Comparison of ENCODE assay signal across 26 cellular contexts in the genomic region with DNA sequence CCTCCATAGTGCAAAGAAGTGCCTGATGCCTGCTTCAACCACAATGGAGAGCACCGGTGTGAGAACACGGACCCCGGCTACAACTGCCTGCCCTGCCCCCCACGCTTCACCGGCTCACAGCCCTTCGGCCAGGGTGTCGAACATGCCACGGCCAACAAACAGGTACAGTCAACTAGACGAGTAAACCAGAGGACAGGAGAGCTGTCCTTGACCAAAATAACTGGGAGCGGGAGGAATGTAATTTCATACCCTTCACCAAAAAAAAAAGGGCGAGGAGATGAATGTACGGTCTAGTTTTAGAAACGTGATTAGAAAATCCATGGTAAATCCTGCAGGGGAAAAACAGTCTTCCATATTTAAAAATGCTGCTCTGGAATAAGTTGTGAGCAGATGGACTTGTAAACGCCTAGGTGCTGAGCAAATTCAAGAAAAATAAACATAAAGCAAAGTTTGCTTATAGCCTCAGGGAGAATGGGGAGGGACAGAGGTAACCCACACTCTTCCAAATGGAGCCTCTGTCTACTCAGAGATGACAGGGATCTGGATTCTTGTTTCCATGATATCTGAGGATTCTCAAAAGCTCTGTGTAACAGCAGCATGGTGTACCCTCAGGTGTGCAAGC. TPM values are rescaled to one million over a fixed set of nuclear protein-coding genes. Genes with fewer than 3 reads are reported as not detected.
DNase-seq lines count a peak whose midpoint lies in the region; ATAC-seq and TF ChIP-seq lines count a peak whose summit lies in the region.
"Had no signal": no experiment of that assay in that cellular context is flagged by ENCODE, and none has a peak within 500 bp of the region (broad histone marks: within the 10 kb centered on the region; RNA-seq: fewer than 3 reads in every experiment).

No MANE protein-coding gene starts in this region.

- no peaks in the 10 kb centered on the region for H3K36me3 Mint-ChIP-seq in activated naive CD8-positive, alpha-beta T cell treated with anti-CD3 and anti-CD28 coated beads for 36 hours

- no peaks in the 10 kb centered on the region; the same call in 1 of the 2 replicates for H3K4me1 ChIP-seq in IMR-90 (ENCODE audit: control insufficient read depth, insufficient read depth, low read length)
- H3K4me1 ChIP-seq: adrenal gland had no signal

- H4K8ac ChIP-seq in IMR-90 (ENCODE audit: low read depth in 2 of 2, low read length in 2 of 2), result no peak overlapping the region

- H3K4me2 ChIP-seq in IMR-90 (ENCODE audit: low read depth, low read length), result no peak overlapping the region; the same call in 1 of the 2 replicates
- H3K4me2 ChIP-seq: BLaER1 treated with 17β-estradiol and CSF1 and Interleukin-3, amounts not matched to agents 10 nM and 100 nM had no signal

- peaks cover 4 to 81% of the 10 kb centered on the region in 2 experiments; a peak in 3 of 4 replicates for H3K79me1 ChIP-seq in IMR-90 (ENCODE audit: low read depth in 1 of 2, low read length in 2 of 2)

- in situ Hi-C loops in IMR-90 (cut with MboI; ENCODE audit: low sequenced_read_pairs), result no loop called here

- H3K27me3 ChIP-seq in IMR-90 (ENCODE audit: control insufficient read depth, insufficient read depth, low read length), result no peaks in the 10 kb centered on the region
- H3K27me3 ChIP-seq: adrenal gland; BLaER1 treated with 17β-estradiol and CSF1 and Interleukin-3, amounts not matched to agents 10 nM and 100 nM; spleen had no signal

- H3K4ac ChIP-seq in IMR-90 (ENCODE audit: low read depth, low read length), result no peak overlapping the region

- H2BK5ac ChIP-seq in IMR-90 (ENCODE audit: low read depth, low read length, poor library complexity, severe bottlenecking), result no peak overlapping the region

- H3K9me3 ChIP-seq in IMR-90 (ENCODE audit: control insufficient read depth, insufficient read depth, low read length), result no peaks in the 10 kb centered on the region
- H3K9me3 ChIP-seq: adrenal gland; BLaER1 treated with 17β-estradiol and CSF1 and Interleukin-3, amounts not matched to agents 10 nM and 100 nM; spleen had no signal

- TF ChIP-seq POLR2A in IMR-90 (IDR thresholded peaks at IDR 0.05; ENCODE audit: low read depth, low read length), result no peak

- no peak for TF ChIP-seq CTCF in IMR-90 (conservative IDR thresholded peaks at IDR 0.05; ENCODE audit: low read depth, low read length)

- DNase-seq in IMR-90 (no peak), dermis blood vessel endothelial cell (peak; percentile 63), kidney tubule cell (ENCODE audit: low spot score) (peak; percentile 30), NCI-H524 (lab: John Stamatoyannopoulos, UW) (no peak), HuH-7.5 (ENCODE audit: low spot score) (no peak)
- no peak for DNase-seq in activated naive CD8-positive, alpha-beta T cell treated with anti-CD3 and anti-CD28 coated beads for 36 hours
- DNase-seq: activated CD4-positive, alpha-beta T cell treated with anti-CD3 and anti-CD28 coated beads, Interleukin-2, amount 50 U/mL, for 4 hours; activated gamma-delta T cell; adrenal gland; erythroblast; glutamatergic neuron; left colon; midbrain; MM.1S; NCI-H146; NCI-H2171 treated with DMSO at 0.1 percent for 48 hours; OCI-M1; spleen; stimulated activated CD4-positive, alpha-beta T cell treated with anti-CD3 and anti-CD28 coated beads, Interleukin-4, amount 100 ng/mL, for 4 hours; stimulated activated naive CD8-positive, alpha-beta T cell treated with anti-CD3 and anti-CD28 coated beads, Interleukin-15, amount 100 ng/mL, for 72 hours had no signal

- H3K9me1 ChIP-seq in IMR-90 (ENCODE audit: insufficient read depth, low read length), result peaks cover 16% of the 10 kb centered on the region

- H3K9me3 Mint-ChIP-seq in activated naive CD8-positive, alpha-beta T cell treated with anti-CD3 and anti-CD28 coated beads for 36 hours, result no peaks in the 10 kb centered on the region
- H3K9me3 Mint-ChIP-seq: dendritic cell treated with granulocyte-macrophage colony-stimulating factor and Interleukin-4, amounts not matched to agents 40 ng/mL and 50 ng/mL, for 4 days; neural crest cell; stimulated activated naive CD8-positive, alpha-beta T cell treated with anti-CD3 and anti-CD28 coated beads, Interleukin-15, amount 100 ng/mL, for 72 hours; T-helper 1 cell treated with Interleukin-12 subunit alpha and Interleukin-12 subunit beta and Interleukin-4 antibody, amounts not matched to agents 30 μg/mL and 1 μg/mL, for 36 hours; type B pancreatic cell had no signal

- no peak overlapping the region for H3K27ac ChIP-seq in IMR-90 (ENCODE audit: insufficient read depth, low read length)
- H3K27ac ChIP-seq: adrenal gland; BLaER1 treated with 17β-estradiol and CSF1 and Interleukin-3, amounts not matched to agents 10 nM and 100 nM; spleen had no signal

- WGBS in IMR-90 (ENCODE audit: extremely low coverage in 2 of 2, insufficient read length in 1 of 2), 2 experiments, result 86% methylated on average over 1 of the region's 14 CpGs; no CpG with 5 or more reads in 1 of the 2 experiments

- no peak for TF ChIP-seq RAD21 in IMR-90 (IDR thresholded peaks at IDR 0.05; ENCODE audit: low read length)

- dilution Hi-C loops in IMR-90 (cut with HindIII; ENCODE audit: low sequenced_read_pairs, unreplicated experiment), result no loop called here

- no peak overlapping the region; the same call in 1 of the 2 replicates for H3K23ac ChIP-seq in IMR-90 (ENCODE audit: low read depth, low read length)

- no peak overlapping the region for H3K4me3 Mint-ChIP-seq in activated naive CD8-positive, alpha-beta T cell treated with anti-CD3 and anti-CD28 coated beads for 36 hours
- H3K4me3 Mint-ChIP-seq: dendritic cell treated with granulocyte-macrophage colony-stimulating factor and Interleukin-4, amounts not matched to agents 40 ng/mL and 50 ng/mL, for 4 days; neural crest cell; stimulated activated naive CD8-positive, alpha-beta T cell treated with anti-CD3 and anti-CD28 coated beads, Interleukin-15, amount 100 ng/mL, for 72 hours; T-helper 1 cell treated with Interleukin-12 subunit alpha and Interleukin-12 subunit beta and Interleukin-4 antibody, amounts not matched to agents 30 μg/mL and 1 μg/mL, for 36 hours; type B pancreatic cell had no signal

- no TSS peak for BruUV-seq in IMR-90 (replicated peaks; lab: Mats Ljungman, UMichigan)

- H4K5ac ChIP-seq in IMR-90 (ENCODE audit: low read depth, low read length), result no peak overlapping the region

- no peak overlapping the region for H3K14ac ChIP-seq in IMR-90 (replicated peaks; ENCODE audit: low read depth, low read length)

- peak overlapping the region; percentile 11 for H2AK9ac ChIP-seq in IMR-90 (replicated peaks; ENCODE audit: low read depth, low read length, poor library complexity)

- intact Hi-C loops in IMR-90 (cut with micrococcal nuclease), result no loop called here

- CTCF ChIA-PET in IMR-90 (lab: Yijun Ruan, JAX), result no interaction called here

- no peak overlapping the region for H3K56ac ChIP-seq in IMR-90 (ENCODE audit: extremely low read depth, insufficient read depth, low read length)

- no peak overlapping the region for H2BK120ac ChIP-seq in IMR-90 (ENCODE audit: low read depth, low read length)

- ATAC-seq in IMR-90 (ENCODE audit: low read depth) (no peak), SK-N-SH treated with all-trans-retinoic acid at 6 μM for 48 hours (no peak)
- ATAC-seq: left colon; stimulated activated naive CD8-positive, alpha-beta T cell treated with anti-CD3 and anti-CD28 coated beads, Interleukin-15, amount 100 ng/mL, for 72 hours had no signal

- H3K18ac ChIP-seq in IMR-90 (ENCODE audit: low read depth, low read length), result no peak overlapping the region

- no peak overlapping the region for H3K9ac ChIP-seq in IMR-90 (ENCODE audit: low read depth, low read length)
- H3K9ac ChIP-seq: BLaER1 treated with 17β-estradiol and CSF1 and Interleukin-3, amounts not matched to agents 10 nM and 100 nM had no signal

- peaks cover 99% of the 10 kb centered on the region for H4K20me1 ChIP-seq in IMR-90 (ENCODE audit: insufficient read depth, low read length)

- no peak overlapping the region for H4K91ac ChIP-seq in IMR-90 (ENCODE audit: insufficient read depth, low read depth, low read length)

- H3K4me1 Mint-ChIP-seq in activated naive CD8-positive, alpha-beta T cell treated with anti-CD3 and anti-CD28 coated beads for 36 hours, result peaks cover 4% of the 10 kb centered on the region

- peaks cover 78% of the 10 kb centered on the region for H3K36me3 ChIP-seq in IMR-90 (ENCODE audit: control insufficient read depth, insufficient read depth, low read length)

- no peak overlapping the region for H2BK20ac ChIP-seq in IMR-90 (ENCODE audit: low read depth, low read length)

- no peak overlapping the region for H3K27ac Mint-ChIP-seq in activated naive CD8-positive, alpha-beta T cell treated with anti-CD3 and anti-CD28 coated beads for 36 hours
- H3K27ac Mint-ChIP-seq: dendritic cell treated with granulocyte-macrophage colony-stimulating factor and Interleukin-4, amounts not matched to agents 40 ng/mL and 50 ng/mL, for 4 days; stimulated activated naive CD8-positive, alpha-beta T cell treated with anti-CD3 and anti-CD28 coated beads, Interleukin-15, amount 100 ng/mL, for 72 hours; T-helper 1 cell treated with Interleukin-12 subunit alpha and Interleukin-12 subunit beta and Interleukin-4 antibody, amounts not matched to agents 30 μg/mL and 1 μg/mL, for 36 hours; type B pancreatic cell had no signal

- POLR2A ChIA-PET in IMR-90 (lab: Charles Lee; ENCODE audit: unreplicated experiment), result interaction anchor here (0.6 kb wide), 3 partner anchors 78 to 454 kb away, joined by 3 to 4 read pairs (median 4); no protein-coding TSS in a partner anchor

- H3K4me3 ChIP-seq in IMR-90 (ENCODE audit: insufficient read depth, low read depth, low read length), result no peak overlapping the region
- H3K4me3 ChIP-seq: adrenal gland; BLaER1 treated with 17β-estradiol and CSF1 and Interleukin-3, amounts not matched to agents 10 nM and 100 nM; spleen had no signal

- no peaks in the 10 kb centered on the region for H3K27me3 Mint-ChIP-seq in activated naive CD8-positive, alpha-beta T cell treated with anti-CD3 and anti-CD28 coated beads for 36 hours
- H3K27me3 Mint-ChIP-seq: type B pancreatic cell had no signal

- H2AFZ ChIP-seq in IMR-90 (replicated peaks; ENCODE audit: low read length, poor library complexity), result peak overlapping the region; percentile 17

- H2BK15ac ChIP-seq in IMR-90 (ENCODE audit: low read depth, low read length), result no peak overlapping the region

- H2AK5ac ChIP-seq in IMR-90 (ENCODE audit: low read depth, low read length), result no peak overlapping the region

TF ChIP-seq in SK-N-SH treated with all-trans-retinoic acid at 6 μM for 48 hours, 23 proteins besides CTCF, POLR2A, EP300 and RAD21 (continues in another document):
- no peak for TF ChIP-seq BACH2 (CRISPR knock-in tag; IDR thresholded peaks at IDR 0.05; ENCODE audit: borderline replicate concordance)
- no peak for TF ChIP-seq GLIS3 (CRISPR knock-in tag; IDR thresholded peaks at IDR 0.05)
- no peak for TF ChIP-seq CSDC2 (CRISPR knock-in tag; IDR thresholded peaks at IDR 0.05)

RNA-seq across cellular contexts. Expression of a gene that starts 8.4 kb away (rescaled TPM):
- total RNA-seq in IMR-90 (2012; rRNA removed) (3,217 and 4,071 TPM in 2 replicates), dermis blood vessel endothelial cell (7,970 and 9,720 TPM in 2 replicates)
- 1,562 and 1,711 TPM in 2 replicates for polyA plus RNA-seq in IMR-90 (2012; rRNA removed)
- 567 and 904 TPM in 2 replicates for polyA plus RNA-seq in IMR-90 (2012; cell fraction: cytosol; rRNA removed)
- polyA plus RNA-seq in IMR-90 (2012; cell fraction: nucleus; rRNA removed; ENCODE audit: low replicate concordance), result 2,496 and 5,799 TPM in 2 replicates
- under 1 TPM; 0.62 to 0.68 TPM for total RNA-seq in activated naive CD8-positive, alpha-beta T cell treated with anti-CD3 and anti-CD28 coated beads for 36 hours

Comparison
In these comparisons a context has a peak if more than half of its experiments do, and no peak if none do; other contexts are left out.
1. DNase-seq: peak in dermis blood vessel endothelial cell (single experiment) and kidney tubule cell (single experiment); none in IMR-90 (single experiment), NCI-H524 (0 of 2), activated naive CD8-positive, alpha-beta T cell treated with anti-CD3 and anti-CD28 coated beads for 36 hours (single experiment) and HuH-7.5 (single experiment).
2. RNA of a gene that starts 8.4 kb away (total RNA-seq): 7,970 to 9,720 TPM in dermis blood vessel endothelial cell and 3,217 to 4,071 TPM in IMR-90; 0.62 to 0.68 TPM in activated naive CD8-positive, alpha-beta T cell treated with anti-CD3 and anti-CD28 coated beads for 36 hours; every median in the first group is over 1,000 times any median in the second.